ENCODE assay signal across 8 cellular contexts in the genomic region with DNA sequence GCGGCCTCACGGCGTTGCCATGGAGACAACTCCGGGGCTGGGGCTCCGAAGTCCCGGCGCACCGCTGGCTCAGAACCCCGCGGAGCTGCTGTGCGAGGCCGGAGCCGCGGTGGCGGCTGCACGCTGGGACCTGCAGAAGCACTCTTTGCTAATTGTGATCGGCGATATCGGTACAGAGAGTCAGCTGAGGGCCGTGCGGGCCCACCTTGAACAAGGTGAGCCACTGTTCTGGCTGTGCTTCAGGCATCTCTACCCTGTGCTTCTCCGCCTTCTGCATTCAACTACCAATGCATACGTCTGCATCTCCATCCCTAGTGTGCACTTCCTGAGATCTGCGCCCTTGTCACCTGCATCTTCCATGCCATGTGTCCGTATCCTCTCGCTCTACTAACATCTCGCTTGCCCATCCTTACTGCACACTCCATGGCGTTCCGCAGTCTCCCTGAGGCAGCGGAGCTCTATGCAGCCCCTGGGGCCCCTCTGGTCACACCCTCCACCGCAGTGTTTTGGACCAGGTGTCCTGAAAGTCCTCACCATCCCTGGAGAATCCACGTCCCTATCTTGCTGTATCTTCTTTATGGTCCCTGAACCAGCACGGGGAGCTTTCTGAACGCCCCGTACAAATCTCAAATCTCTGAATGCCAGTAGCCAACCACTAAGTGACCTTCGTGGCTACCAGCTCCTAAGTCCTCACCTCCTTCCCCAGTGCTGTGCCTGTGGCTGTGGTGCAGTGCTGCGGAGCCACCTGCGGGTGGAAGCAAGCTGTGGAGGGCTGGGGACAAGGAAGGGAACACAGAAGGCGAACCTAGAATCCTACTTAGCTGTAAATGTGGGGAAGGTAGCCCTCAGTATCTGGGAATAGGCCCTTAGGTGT. TPM values are rescaled to one million over a fixed set of nuclear protein-coding genes. Genes with fewer than 3 reads are reported as not detected.
DNase-seq lines count a peak whose midpoint lies in the region; ATAC-seq and TF ChIP-seq lines count a peak whose summit lies in the region.
"Had no signal": no experiment of that assay in that cellular context is flagged by ENCODE, and none has a peak within 500 bp of the region (broad histone marks: within the 10 kb centered on the region; RNA-seq: fewer than 3 reads in every experiment).

No MANE protein-coding gene starts in this region.

- H4K20me1 ChIP-seq in SK-N-SH (ENCODE audit: insufficient read depth), result no peaks in the 10 kb centered on the region

- H2AFZ ChIP-seq in SK-N-SH (ENCODE audit: low read depth), result peak overlapping the region; percentile 85; the same call in 1 of the 2 replicates

- peak overlapping the region; percentile 44; the same call in 1 of the 2 replicates for H3K9ac ChIP-seq in SK-N-SH
- H3K9ac ChIP-seq in duodenal mucosa (ENCODE audit: low read depth in 1 of 2, low read length in 2 of 2), result peak overlapping the region in 1 of 2 donors; percentile 25

- peaks cover 0 to 11% (median 8%) of the 10 kb centered on the region in 5 donors for H3K27me3 Mint-ChIP-seq in naive thymus-derived CD8-positive, alpha-beta T cell

- peak overlapping the region; percentile 94 to 100 (median 98) for H3K27ac Mint-ChIP-seq in naive thymus-derived CD8-positive, alpha-beta T cell

- H3K4me1 ChIP-seq in SK-N-SH (ENCODE audit: control insufficient read depth in 1 of 2, insufficient read depth in 2 of 2, low read depth in 1 of 2, low read length in 1 of 2) (peaks cover 21 to 29% of the 10 kb centered on the region in 2 experiments), duodenal mucosa (ENCODE audit: control insufficient read depth in 1 of 2, insufficient read depth in 2 of 2, low read length in 2 of 2) (peaks cover 12 to 23% of the 10 kb centered on the region in 2 donors)

- H3K36me3 ChIP-seq in SK-N-SH (replicated peaks in 1 of 2; ENCODE audit: control insufficient read depth in 1 of 2, insufficient read depth in 2 of 2, low read length in 1 of 2), result no peaks in the 10 kb centered on the region
- H3K36me3 ChIP-seq in duodenal mucosa (ENCODE audit: control insufficient read depth in 1 of 2, insufficient read depth in 2 of 2, low read length in 2 of 2), result no peaks in the 10 kb centered on the region

- CTCF ChIA-PET in SK-N-SH (lab: Yijun Ruan, JAX), result interaction anchor here (0.7 to 4.6 kb wide), 16 partner anchors 10 to 163 kb away, joined by 3 to 35 read pairs (median 4); a partner anchor contains a TSS

- 0 out of 2 replicates have a peak overlapping the region, but pooled peaks have one; percentile 0 for H3K27ac ChIP-seq in HL-60 (replicated peaks)
- H3K27ac ChIP-seq in SK-N-SH (ENCODE audit: low read depth in 2 of 2, low read length in 1 of 2), result peak overlapping the region; percentile 24 to 64; a peak in 3 of 4 replicates
- no peak overlapping the region for H3K27ac ChIP-seq in duodenal mucosa (ENCODE audit: low read depth, low read length)

- peak overlapping the region; percentile 86 for H3K4me2 ChIP-seq in SK-N-SH

- H3F3A ChIP-seq in SK-N-SH (replicated peaks; ENCODE audit: insufficient read depth), result peaks cover 11% of the 10 kb centered on the region

- H3K4me1 Mint-ChIP-seq in naive thymus-derived CD8-positive, alpha-beta T cell, result peaks cover 17 to 37% (median 27%) of the 10 kb centered on the region in 4 donors

- no peak for TF ChIP-seq CTCF in HL-60 (IDR thresholded peaks at IDR 0.05; ENCODE audit: insufficient read depth, low read length)
- TF ChIP-seq CTCF in SK-N-SH (IDR thresholded peaks at IDR 0.05), result peak; percentile 48

- peaks cover 6% of the 10 kb centered on the region; the same call in 1 of the 2 replicates for H3K79me2 ChIP-seq in SK-N-SH (ENCODE audit: insufficient read depth)

- H3K9me3 Mint-ChIP-seq in naive thymus-derived CD8-positive, alpha-beta T cell, result no peaks in the 10 kb centered on the region

- peak; percentile 73 for TF ChIP-seq RAD21 in SK-N-SH (IDR thresholded peaks at IDR 0.05; ENCODE audit: low read length)

- 14% methylated on average over 28 of the region's 39 CpGs for WGBS in SK-N-SH (ENCODE audit: low lambda C conversion rate)

- H3K36me3 Mint-ChIP-seq in naive thymus-derived CD8-positive, alpha-beta T cell, result no peaks in the 10 kb centered on the region

- in situ Hi-C loops in G401 (cut with HindIII; ENCODE audit: low sequenced_read_pairs), result no loop called here

- H3K4me3 ChIP-seq in HL-60 (replicated peaks; ENCODE audit: insufficient read depth, low read length), result peak overlapping the region; percentile 82
- peak overlapping the region; percentile 55 to 75 for H3K4me3 ChIP-seq in SK-N-SH (ENCODE audit: low read depth in 2 of 2, low read length in 1 of 2)
- H3K4me3 ChIP-seq in duodenal mucosa (ENCODE audit: low read depth in 1 of 2, low read length in 2 of 2), result peak overlapping the region; percentile 80 to 82

- H3K4me3 Mint-ChIP-seq in naive thymus-derived CD8-positive, alpha-beta T cell, result peak overlapping the region; percentile 88 to 100 (median 94)

- H3K27me3 ChIP-seq in HL-60 (ENCODE audit: insufficient read depth, poor library complexity, severe bottlenecking) (no peaks in the 10 kb centered on the region), SK-N-SH (ENCODE audit: insufficient read depth) (no peaks in the 10 kb centered on the region), duodenal mucosa (ENCODE audit: control insufficient read depth in 1 of 2, insufficient read depth in 2 of 2, low read length in 2 of 2) (no peaks in the 10 kb centered on the region)
- H3K27me3 ChIP-seq: body of pancreas had no signal

- POLR2A ChIA-PET in SK-N-SH (lab: Yijun Ruan, JAX), result interaction anchor here (0.7 to 2.5 kb wide), 9 partner anchors 12 to 276 kb away, joined by 3 to 32 read pairs (median 4); a partner anchor contains a TSS
- POLR2A ChIA-PET in naive thymus-derived CD8-positive, alpha-beta T cell (lab: Charles Lee), result interaction anchor here (0.8 to 3.4 kb wide), 7 partner anchors 20 to 325 kb away, joined by 3 to 56 read pairs (median 7); a partner anchor contains a TSS

- peak in 1 of 2 donors; percentile 27 for ATAC-seq in naive thymus-derived CD8-positive, alpha-beta T cell

- H3K9me3 ChIP-seq in SK-N-SH (no peaks in the 10 kb centered on the region), duodenal mucosa (ENCODE audit: control insufficient read depth in 1 of 2, low read length in 2 of 2) (no peaks in the 10 kb centered on the region)
- H3K9me3 ChIP-seq: body of pancreas had no signal

- DNase-seq in G401 (ENCODE audit: low spot score) (peak; percentile 74), HL-60 (ENCODE audit: low read depth in 1 of 2, low spot score in 1 of 2) (peak; percentile 24 to 49), SK-N-SH (peak; percentile 55), ecto neural progenitor cell (ENCODE audit: low spot score) (no peak)
- DNase-seq in naive thymus-derived CD8-positive, alpha-beta T cell, result peak in 1 of 10 donors; percentile 18
- no peak for DNase-seq in NK-92 treated with Interleukin-12 subunit alpha and Interleukin-12 subunit beta, amount 100 ng/mL, for 24 hours (lab: John Stamatoyannopoulos, UW)

- no peaks in the 10 kb centered on the region for H3K9me2 ChIP-seq in SK-N-SH

- TF ChIP-seq EP300 in SK-N-SH (IDR thresholded peaks at IDR 0.05; ENCODE audit: borderline replicate concordance in 1 of 2, low read depth in 1 of 2, low read length in 1 of 2), result no peak

TF ChIP-seq in SK-N-SH, 30 proteins besides CTCF, POLR2A, EP300 and RAD21:
- TF ChIP-seq CHD2 (IDR thresholded peaks at IDR 0.05; ENCODE audit: low read length, partially characterized antibody) (no peak), FOXJ3 (CRISPR knock-in tag; IDR thresholded peaks at IDR 0.05) (0 out of 2 replicates have a peak, but pooled peaks have one; percentile 16), SMC3 (IDR thresholded peaks at IDR 0.05; ENCODE audit: low read depth, low read length) (peak; percentile 56; the same call in 1 of the 2 replicates), GATA2 (CRISPR knock-in tag; IDR thresholded peaks at IDR 0.05) (no peak)
- TF ChIP-seq, protein P1, sequence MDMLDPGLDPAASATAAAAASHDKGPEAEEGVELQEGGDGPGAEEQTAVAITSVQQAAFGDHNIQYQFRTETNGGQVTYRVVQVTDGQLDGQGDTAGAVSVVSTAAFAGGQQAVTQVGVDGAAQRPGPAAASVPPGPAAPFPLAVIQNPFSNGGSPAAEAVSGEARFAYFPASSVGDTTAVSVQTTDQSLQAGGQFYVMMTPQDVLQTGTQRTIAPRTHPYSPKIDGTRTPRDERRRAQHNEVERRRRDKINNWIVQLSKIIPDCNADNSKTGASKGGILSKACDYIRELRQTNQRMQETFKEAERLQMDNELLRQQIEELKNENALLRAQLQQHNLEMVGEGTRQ (IDR thresholded peaks at IDR 0.05; ENCODE audit: borderline replicate concordance, low read depth, low read length), result no peak

RNA-seq across cellular contexts. Expression of a gene that starts 6.2 kb away (rescaled TPM):
- total RNA-seq in G401 (2014; rRNA removed; shearing (Covaris generic)), result 10.0 and 16.4 TPM in 2 replicates
- 5.3 and 6.0 TPM in 2 replicates for polyA plus RNA-seq in SK-N-SH (2012; rRNA removed)
- polyA plus RNA-seq in SK-N-SH (2012; cell fraction: cytosol; rRNA removed), result 3.8 and 5.3 TPM in 2 replicates
- 7.2 and 8.8 TPM in 2 replicates for polyA plus RNA-seq in SK-N-SH (2012; cell fraction: nucleus; rRNA removed)
- total RNA-seq in naive thymus-derived CD8-positive, alpha-beta T cell, result under 1 TPM; 0.22 to 0.39 TPM
- polyA plus RNA-seq in naive thymus-derived CD8-positive, alpha-beta T cell, result under 1 TPM in 2 of 3 donors, not detected in 1; 0.05 to 0.26 TPM

RNA-seq across cellular contexts. Expression of a gene that starts 18.3 kb away (rescaled TPM):
- 79.1 and 84.7 TPM in 2 replicates for total RNA-seq in G401 (2014; rRNA removed; shearing (Covaris generic))
- 27.1 and 46.5 TPM in 2 replicates for polyA plus RNA-seq in SK-N-SH (2012; rRNA removed)
- 22.2 and 29.4 TPM in 2 replicates for polyA plus RNA-seq in SK-N-SH (2012; cell fraction: cytosol; rRNA removed)
- 80.1 and 95.5 TPM in 2 replicates for polyA plus RNA-seq in SK-N-SH (2012; cell fraction: nucleus; rRNA removed)
- total RNA-seq in naive thymus-derived CD8-positive, alpha-beta T cell, result 10 to 100 TPM; 34.9 to 37.7 TPM
- 1 to 10 TPM; 6.5 to 8.5 (median 7.8) TPM for polyA plus RNA-seq in naive thymus-derived CD8-positive, alpha-beta T cell

Comparison
In these comparisons a context has a peak if more than half of its experiments do, and no peak if none do; other contexts are left out.
1. DNase-seq: peak in G401 (single experiment), HL-60 (2 of 2) and SK-N-SH (single experiment); none in ecto neural progenitor cell (single experiment) and NK-92 treated with Interleukin-12 subunit alpha and Interleukin-12 subunit beta, amount 100 ng/mL, for 24 hours (single experiment).
2. Peak in every context shown above with its lines, with median percentiles within 50 percentile points of each other: H3K4me3 ChIP-seq.